ENCODE assay signal across 1 cellular context in the genomic region with DNA sequence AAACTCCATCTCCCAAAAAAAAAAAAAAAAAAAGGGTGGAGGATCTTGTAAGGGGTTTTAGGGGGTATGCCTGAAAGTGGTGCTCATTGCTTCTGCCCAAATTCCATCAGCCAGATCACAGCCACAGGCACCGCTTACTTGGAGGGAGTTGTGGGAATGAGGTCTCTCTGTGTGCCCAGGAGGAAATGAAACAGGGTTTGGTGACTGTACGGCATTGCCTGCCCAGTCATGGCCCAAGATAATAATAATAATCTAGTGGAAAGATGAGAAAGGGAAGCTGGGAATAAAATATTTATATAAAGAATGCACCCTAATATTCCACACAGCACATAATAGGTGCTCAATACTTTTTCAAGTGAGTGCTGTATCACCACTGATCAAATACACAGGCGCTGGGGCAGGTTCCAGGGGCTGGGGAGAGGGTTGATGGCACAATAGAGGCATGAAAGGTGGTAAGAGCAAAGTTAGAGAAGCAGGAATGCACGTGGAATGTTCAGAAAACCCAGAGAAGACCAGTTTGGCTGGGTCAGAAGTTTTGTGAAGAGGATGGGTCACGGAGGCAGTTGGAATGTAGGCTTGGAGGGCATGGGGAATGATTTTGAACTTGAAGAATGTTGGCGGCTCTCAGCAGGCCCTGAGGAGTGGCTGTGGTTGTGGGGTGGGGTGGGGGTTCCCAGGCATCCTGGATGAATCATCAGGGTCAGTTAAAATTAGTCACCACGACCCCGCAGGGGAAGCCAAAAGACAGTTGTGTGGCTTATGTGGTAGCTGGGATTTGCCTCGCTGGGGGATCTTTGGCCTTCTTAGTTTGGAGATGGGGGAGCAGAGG.
TF ChIP-seq lines count a peak whose summit lies in the region.

No MANE protein-coding gene starts in this region.

TF ChIP-seq in H1, 55 proteins besides CTCF, POLR2A, EP300 and RAD21:
- TF ChIP-seq JUND (IDR thresholded peaks at IDR 0.05; ENCODE audit: low read length) (peak; percentile 75; the same call in 1 of the 2 replicates), RBBP5 (IDR thresholded peaks at IDR 0.05; ENCODE audit: borderline replicate concordance, low read depth, low read length) (no peak), TEAD4 (IDR thresholded peaks at IDR 0.05; ENCODE audit: low read depth, low read length) (peak; percentile 71)
